11 cellular contexts compared by ENCODE assay signal in the genomic region with DNA sequence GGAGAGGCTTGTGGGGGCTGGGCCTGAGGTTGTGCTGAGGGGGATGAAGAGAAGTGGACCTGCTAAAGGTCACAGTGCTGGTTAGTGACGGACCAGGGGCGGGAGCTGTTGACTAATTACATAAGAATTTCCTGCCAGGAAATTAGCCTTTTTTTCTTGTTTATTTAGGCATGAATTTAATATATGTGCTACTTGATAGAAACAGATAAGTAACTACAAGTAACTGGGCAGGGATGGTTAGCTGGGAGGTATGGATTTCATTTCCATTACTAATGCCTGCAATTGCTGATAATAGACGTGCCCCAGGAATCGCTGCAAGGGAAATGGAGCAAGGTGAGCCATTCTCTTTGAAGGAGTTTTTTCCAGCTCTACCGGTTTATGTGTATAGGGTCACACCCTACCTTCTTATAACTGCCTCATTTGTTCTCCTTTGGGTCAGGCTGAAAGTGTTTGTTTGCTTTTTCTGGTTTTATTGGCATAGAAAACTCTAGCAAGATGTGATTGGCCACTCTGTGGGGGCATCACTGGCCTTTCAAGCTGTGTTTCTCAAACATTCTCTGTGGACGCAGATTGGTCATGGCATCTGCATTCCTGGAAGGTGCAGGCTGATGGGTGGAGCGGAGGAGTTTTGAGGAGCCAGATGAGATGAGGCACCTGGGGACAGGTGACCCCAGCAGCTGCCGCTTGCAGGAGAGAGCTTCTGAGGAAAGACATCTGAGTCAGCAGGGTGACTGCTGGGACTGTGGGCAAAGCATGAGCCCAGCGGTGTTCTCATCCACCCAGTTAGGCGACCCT. TPM values are rescaled to one million over a fixed set of nuclear protein-coding genes. Genes with fewer than 3 reads are reported as not detected.
A peak's percentile ranks its signal among the peaks of the same experiment; 100 is the strongest.
DNase-seq lines count a peak whose midpoint lies in the region; ATAC-seq and TF ChIP-seq lines count a peak whose summit lies in the region.
"Had no signal": no experiment of that assay in that cellular context is flagged by ENCODE, and none has a peak within 500 bp of the region (broad histone marks: within the 10 kb centered on the region; RNA-seq: fewer than 3 reads in every experiment).

No MANE protein-coding gene starts in this region.

- H3K27me3 Mint-ChIP-seq in naive thymus-derived CD4-positive, alpha-beta T cell: no peaks in the 10 kb centered on the region
- peaks cover 2% of the 10 kb centered on the region for H3K27me3 Mint-ChIP-seq in activated CD8-positive, alpha-beta T cell treated with anti-CD3 and anti-CD28 coated beads, Interleukin-2, amount 10 ng/mL, durations not matched to agents 7 days and 5 days (ENCODE audit: low read depth)
- H3K27me3 Mint-ChIP-seq in CD4-positive, alpha-beta T cell: no peaks in the 10 kb centered on the region

- H3K27ac Mint-ChIP-seq in naive thymus-derived CD4-positive, alpha-beta T cell: peak overlapping the region in 1 of 9 donors; percentile 15
- no peak overlapping the region for H3K27ac Mint-ChIP-seq in activated CD8-positive, alpha-beta T cell treated with anti-CD3 and anti-CD28 coated beads, Interleukin-2, amount 10 ng/mL, durations not matched to agents 7 days and 5 days
- no peak overlapping the region for H3K27ac Mint-ChIP-seq in CD4-positive, alpha-beta T cell
- H3K27ac Mint-ChIP-seq: natural killer cell treated with Interleukin-12 subunit alpha and Interleukin-12 subunit beta and Interleukin-15 and Interleukin-18, amount 100 ng/mL, for 72 hours had no signal

- no peaks in the 10 kb centered on the region for H3K9me3 ChIP-seq in naive thymus-derived CD4-positive, alpha-beta T cell (ENCODE audit: control insufficient read depth in 2 of 3, low read length in 3 of 3)
- no peaks in the 10 kb centered on the region for H3K9me3 ChIP-seq in CD4-positive, alpha-beta T cell (ENCODE audit: control insufficient read depth, low read length)

- H3K4me1 Mint-ChIP-seq in naive thymus-derived CD4-positive, alpha-beta T cell: peaks cover 0 to 6% (median 0%) of the 10 kb centered on the region in 7 donors
- H3K4me1 Mint-ChIP-seq in activated CD8-positive, alpha-beta T cell treated with anti-CD3 and anti-CD28 coated beads, Interleukin-2, amount 10 ng/mL, durations not matched to agents 7 days and 5 days (ENCODE audit: low read depth): no peaks in the 10 kb centered on the region
- H3K4me1 Mint-ChIP-seq in CD4-positive, alpha-beta T cell (ENCODE audit: low read depth): no peaks in the 10 kb centered on the region

- H3K36me3 Mint-ChIP-seq in naive thymus-derived CD4-positive, alpha-beta T cell: peaks cover 0 to 7% (median 3%) of the 10 kb centered on the region in 5 donors
- H3K36me3 Mint-ChIP-seq in activated CD8-positive, alpha-beta T cell treated with anti-CD3 and anti-CD28 coated beads, Interleukin-2, amount 10 ng/mL, durations not matched to agents 7 days and 5 days (ENCODE audit: low read depth): no peaks in the 10 kb centered on the region
- no peaks in the 10 kb centered on the region for H3K36me3 Mint-ChIP-seq in CD4-positive, alpha-beta T cell (ENCODE audit: low read depth)
- H3K36me3 Mint-ChIP-seq: natural killer cell treated with Interleukin-12 subunit alpha and Interleukin-12 subunit beta and Interleukin-15 and Interleukin-18, amount 100 ng/mL, for 72 hours had no signal

- DNase-seq in A172 (ENCODE audit: low spot score) (peak; percentile 80), HPDE6-E6E7 (ENCODE audit: extremely low spot score) (peak; percentile 80), astrocyte of the hippocampus (ENCODE audit: low read depth, low spot score) (peak; percentile 63), kidney tubule cell (ENCODE audit: low spot score) (peak; percentile 90)
- DNase-seq in naive thymus-derived CD4-positive, alpha-beta T cell: no peak
- DNase-seq in activated CD8-positive, alpha-beta T cell treated with anti-CD3 and anti-CD28 coated beads, Interleukin-2, amount 10 ng/mL, durations not matched to agents 7 days and 5 days: no peak
- DNase-seq in CD4-positive, alpha-beta T cell: no peak
- DNase-seq: anterior cingulate cortex, C1 segment of cervical spinal cord had no signal

- H3K27me3 ChIP-seq in naive thymus-derived CD4-positive, alpha-beta T cell (ENCODE audit: control insufficient read depth in 2 of 2, insufficient read depth in 2 of 2, low read length in 2 of 2): no peaks in the 10 kb centered on the region
- H3K27me3 ChIP-seq in CD4-positive, alpha-beta T cell (ENCODE audit: control insufficient read depth, insufficient read depth, low read length): no peaks in the 10 kb centered on the region

- POLR2A ChIA-PET in naive thymus-derived CD4-positive, alpha-beta T cell (lab: Charles Lee): interaction anchor here (0.9 kb wide), 1 partner anchor 28 kb away, joined by 3 read pairs; no protein-coding TSS in a partner anchor
- POLR2A ChIA-PET in activated CD8-positive, alpha-beta T cell treated with anti-CD3 and anti-CD28 coated beads, Interleukin-2, amount 10 ng/mL, durations not matched to agents 7 days and 5 days (lab: Charles Lee): no interaction called here
- POLR2A ChIA-PET in CD4-positive, alpha-beta T cell (lab: Charles Lee): no interaction called here

- CTCF ChIA-PET in naive thymus-derived CD4-positive, alpha-beta T cell (lab: Charles Lee): no interaction called here
- CTCF ChIA-PET in activated CD8-positive, alpha-beta T cell treated with anti-CD3 and anti-CD28 coated beads, Interleukin-2, amount 10 ng/mL, durations not matched to agents 7 days and 5 days (lab: Charles Lee): no interaction called here
- CTCF ChIA-PET in CD4-positive, alpha-beta T cell (lab: Charles Lee): no interaction called here

- H3K4me3 Mint-ChIP-seq in naive thymus-derived CD4-positive, alpha-beta T cell: no peak overlapping the region
- no peak overlapping the region for H3K4me3 Mint-ChIP-seq in activated CD8-positive, alpha-beta T cell treated with anti-CD3 and anti-CD28 coated beads, Interleukin-2, amount 10 ng/mL, durations not matched to agents 7 days and 5 days
- H3K4me3 Mint-ChIP-seq in CD4-positive, alpha-beta T cell: no peak overlapping the region
- H3K4me3 Mint-ChIP-seq: natural killer cell treated with Interleukin-12 subunit alpha and Interleukin-12 subunit beta and Interleukin-15 and Interleukin-18, amount 100 ng/mL, for 72 hours had no signal

- no peak overlapping the region for H3K4me3 ChIP-seq in naive thymus-derived CD4-positive, alpha-beta T cell (ENCODE audit: low read length)

- H3K9me3 Mint-ChIP-seq in naive thymus-derived CD4-positive, alpha-beta T cell: peaks cover 0 to 1% (median 0%) of the 10 kb centered on the region in 11 donors
- no peaks in the 10 kb centered on the region for H3K9me3 Mint-ChIP-seq in activated CD8-positive, alpha-beta T cell treated with anti-CD3 and anti-CD28 coated beads, Interleukin-2, amount 10 ng/mL, durations not matched to agents 7 days and 5 days (ENCODE audit: insufficient read depth)
- H3K9me3 Mint-ChIP-seq in CD4-positive, alpha-beta T cell: no peaks in the 10 kb centered on the region
- H3K9me3 Mint-ChIP-seq: natural killer cell treated with Interleukin-12 subunit alpha and Interleukin-12 subunit beta and Interleukin-15 and Interleukin-18, amount 100 ng/mL, for 72 hours had no signal

- intact Hi-C loops in naive thymus-derived CD4-positive, alpha-beta T cell (cut with micrococcal nuclease): no loop called here
- intact Hi-C loops in CD4-positive, alpha-beta T cell (cut with DNase I, micrococcal nuclease): no loop called here

- no peak for TF ChIP-seq CTCF in CD4-positive, alpha-beta T cell (IDR thresholded peaks at IDR 0.05)

- no peak for ATAC-seq in naive thymus-derived CD4-positive, alpha-beta T cell
- ATAC-seq in activated CD8-positive, alpha-beta T cell treated with anti-CD3 and anti-CD28 coated beads, Interleukin-2, amount 10 ng/mL, durations not matched to agents 7 days and 5 days: no peak
- ATAC-seq in CD4-positive, alpha-beta T cell (ENCODE audit: poor library complexity): no peak
- no peak for ATAC-seq in HG03521 (IDR thresholded peaks at IDR 0.05; ENCODE audit: unreplicated experiment)

- H3K36me3 ChIP-seq in naive thymus-derived CD4-positive, alpha-beta T cell (ENCODE audit: control insufficient read depth in 2 of 3, insufficient read depth in 3 of 3, low read length in 3 of 3): no peaks in the 10 kb centered on the region

- H3K4me1 ChIP-seq in naive thymus-derived CD4-positive, alpha-beta T cell (ENCODE audit: control insufficient read depth in 2 of 2, insufficient read depth in 2 of 2, low read length in 2 of 2): no peaks in the 10 kb centered on the region

- no peak overlapping the region for H3K27ac ChIP-seq in naive thymus-derived CD4-positive, alpha-beta T cell (ENCODE audit: low read depth, low read length)
- no peak overlapping the region for H3K27ac ChIP-seq in CD4-positive, alpha-beta T cell (ENCODE audit: low read depth, low read length)

RNA-seq across cellular contexts. Expression of a gene that starts 19.0 kb away (rescaled TPM):
- total RNA-seq in A172 (2014; rRNA removed; shearing (Covaris generic)): 30.0 and 53.5 TPM in 2 replicates
- total RNA-seq in naive thymus-derived CD4-positive, alpha-beta T cell: under 1 TPM in 4 of 5 experiments, not detected in 1; 0.05 to 0.93 (median 0.15) TPM
- under 1 TPM in 1 of 2 donors, not detected in 1; 0.06 TPM for polyA plus RNA-seq in naive thymus-derived CD4-positive, alpha-beta T cell
- not detected for total RNA-seq in activated CD8-positive, alpha-beta T cell treated with anti-CD3 and anti-CD28 coated beads, Interleukin-2, amount 10 ng/mL, durations not matched to agents 7 days and 5 days
- under 1 TPM; 0.14 to 0.47 TPM for total RNA-seq in CD4-positive, alpha-beta T cell
- total RNA-seq: natural killer cell treated with Interleukin-12 subunit alpha and Interleukin-12 subunit beta and Interleukin-15 and Interleukin-18, amount 100 ng/mL, for 72 hours had no signal

RNA-seq across cellular contexts. Expression of a gene that starts 59.2 kb away (rescaled TPM):
- 96.6 and 99.2 TPM in 2 replicates for total RNA-seq in A172 (2014; rRNA removed; shearing (Covaris generic))
- 100 to 1,000 TPM in 2 of 5 experiments, 10 to 100 TPM in 3; 71.6 to 154 (median 75.5) TPM for total RNA-seq in naive thymus-derived CD4-positive, alpha-beta T cell
- polyA plus RNA-seq in naive thymus-derived CD4-positive, alpha-beta T cell: 10 to 100 TPM; 70.7 to 90.2 TPM
- total RNA-seq in activated CD8-positive, alpha-beta T cell treated with anti-CD3 and anti-CD28 coated beads, Interleukin-2, amount 10 ng/mL, durations not matched to agents 7 days and 5 days: 10 to 100 TPM; 56.8 to 57.8 TPM
- total RNA-seq in CD4-positive, alpha-beta T cell: 100 to 1,000 TPM; 153 TPM

Comparison
In these comparisons a context has a peak if more than half of its experiments do, and no peak if none do; other contexts are left out.
1. DNase-seq: peak in A172 (single experiment), HPDE6-E6E7 (single experiment), astrocyte of the hippocampus (single experiment) and kidney tubule cell (single experiment); none in naive thymus-derived CD4-positive, alpha-beta T cell (0 of 9), activated CD8-positive, alpha-beta T cell treated with anti-CD3 and anti-CD28 coated beads, Interleukin-2, amount 10 ng/mL, durations not matched to agents 7 days and 5 days (single experiment) and CD4-positive, alpha-beta T cell (0 of 10).
2. RNA of a gene that starts 19.0 kb away (total RNA-seq): 30.0 to 53.5 TPM in A172; 0.14 to 0.47 TPM in CD4-positive, alpha-beta T cell, 0.05 to 0.93 TPM in naive thymus-derived CD4-positive, alpha-beta T cell and not detected in activated CD8-positive, alpha-beta T cell treated with anti-CD3 and anti-CD28 coated beads, Interleukin-2, amount 10 ng/mL, durations not matched to agents 7 days and 5 days; every median in the first group is over 10 times any median in the second.